In genomic region chr22:19700790-19701419, GRCh38 we compare ENCODE assay signal across 1 cellular context.
TF ChIP-seq lines count a peak whose summit lies in the region.

No MANE protein-coding gene starts in this region.

TF ChIP-seq in K562, 482 proteins besides CTCF, POLR2A, EP300 and RAD21 (continues in another document):
- TF ChIP-seq CHAMP1 (IDR thresholded peaks at IDR 0.05): no peak
- no peak for TF ChIP-seq HCFC1 (IDR thresholded peaks at IDR 0.05; ENCODE audit: low read depth, low read length)
- no peak for TF ChIP-seq CREB1 (IDR thresholded peaks at IDR 0.05)
- TF ChIP-seq CREB1 (CRISPR knock-in tag; IDR thresholded peaks at IDR 0.05): no peak
- no peak for TF ChIP-seq HMG20B (CRISPR knock-in tag; IDR thresholded peaks at IDR 0.05)
- peak; percentile 82; the same call in 1 of the 2 replicates for TF ChIP-seq YBX1 (IDR thresholded peaks at IDR 0.05)
- TF ChIP-seq NFIC (IDR thresholded peaks at IDR 0.05): no peak
- TF ChIP-seq MAZ (CRISPR knock-in tag; conservative IDR thresholded peaks at IDR 0.05 in 1 of 2, IDR thresholded peaks at IDR 0.05 in 1 of 2): 0 out of 4 replicates have a peak, but pooled peaks of 1 of the 2 experiments have one; percentile 26
- no peak for TF ChIP-seq HOMEZ (CRISPR knock-in tag; IDR thresholded peaks at IDR 0.05)
- TF ChIP-seq ZBTB11 (CRISPR knock-in tag; IDR thresholded peaks at IDR 0.05): no peak
- no peak for TF ChIP-seq ELK3 (CRISPR knock-in tag; IDR thresholded peaks at IDR 0.05)
- no peak for TF ChIP-seq ZNF644 (tag; IDR thresholded peaks at IDR 0.05; ENCODE audit: low read depth)
- no peak for TF ChIP-seq ZNF239 (CRISPR knock-in tag; IDR thresholded peaks at IDR 0.05)
- TF ChIP-seq ZNF609 (CRISPR knock-in tag; IDR thresholded peaks at IDR 0.05; ENCODE audit: borderline replicate concordance): no peak
- TF ChIP-seq LARP7 (IDR thresholded peaks at IDR 0.05): peak; percentile 92
- 0 out of 2 replicates have a peak, but pooled peaks have one; percentile 22 for TF ChIP-seq ZBTB2 (IDR thresholded peaks at IDR 0.05)
- TF ChIP-seq ZNF282 (CRISPR knock-in tag; IDR thresholded peaks at IDR 0.05): no peak
- TF ChIP-seq MCM7 (IDR thresholded peaks at IDR 0.05): 0 out of 4 replicates have a peak, but pooled peaks of 1 of the 2 experiments have one; percentile 52
- no peak for TF ChIP-seq CTBP1 (IDR thresholded peaks at IDR 0.05; ENCODE audit: borderline replicate concordance)
- TF ChIP-seq TRIM25 (IDR thresholded peaks at IDR 0.05; ENCODE audit: borderline replicate concordance): 0 out of 2 replicates have a peak, but pooled peaks have one; percentile 63
- TF ChIP-seq ZBTB43 (CRISPR knock-in tag; IDR thresholded peaks at IDR 0.05): no peak
- no peak for TF ChIP-seq ZNF274 (IDR thresholded peaks at IDR 0.05; ENCODE audit: borderline replicate concordance, low read depth, low read length)
- no peak for TF ChIP-seq HMG20A (CRISPR knock-in tag; conservative IDR thresholded peaks at IDR 0.05)
- peak; percentile 75; the same call in 1 of the 2 replicates for TF ChIP-seq PHB2 (IDR thresholded peaks at IDR 0.05; ENCODE audit: low read depth)
- no peak for TF ChIP-seq MCM3 (IDR thresholded peaks at IDR 0.05)
- TF ChIP-seq ZNF12 (CRISPR knock-in tag; IDR thresholded peaks at IDR 0.05): no peak
- no peak for TF ChIP-seq RFX5 (IDR thresholded peaks at IDR 0.05; ENCODE audit: low read depth, low read length)
- no peak for TF ChIP-seq GTF3C2 (IDR thresholded peaks at IDR 0.05; ENCODE audit: borderline replicate concordance, extremely low read depth, insufficient read length)
- no peak for TF ChIP-seq TCF7 (IDR thresholded peaks at IDR 0.05; ENCODE audit: borderline replicate concordance)
- TF ChIP-seq FOS (IDR thresholded peaks at IDR 0.05; ENCODE audit: extremely low read depth, insufficient read length): no peak
- no peak for TF ChIP-seq KDM1A (IDR thresholded peaks at IDR 0.05)
- no peak for TF ChIP-seq BCOR (IDR thresholded peaks at IDR 0.05)
- no peak for TF ChIP-seq TGIF2 (CRISPR knock-in tag; IDR thresholded peaks at IDR 0.05)
- 0 out of 2 replicates have a peak, but pooled peaks have one; percentile 12 for TF ChIP-seq MCM5 (IDR thresholded peaks at IDR 0.05; ENCODE audit: low read depth)
- TF ChIP-seq ARNT (IDR thresholded peaks at IDR 0.05): 0 out of 4 replicates have a peak, but pooled peaks of 1 of the 2 experiments have one; percentile 31
- no peak for TF ChIP-seq ZFP30 (CRISPR knock-in tag; IDR thresholded peaks at IDR 0.05; ENCODE audit: borderline replicate concordance)
- peak; percentile 85; the same call in 1 of the 2 replicates for TF ChIP-seq TSC22D4 (tag; IDR thresholded peaks at IDR 0.05)
